Comparison of ENCODE assay signal across 16 cellular contexts in genomic region chr1:19472174-19472573, GRCh38. TPM values are rescaled to one million over a fixed set of nuclear protein-coding genes. Genes with fewer than 3 reads are reported as not detected.
A peak's percentile ranks its signal among the peaks of the same experiment; 100 is the strongest.
DNase-seq lines count a peak whose midpoint lies in the region; ATAC-seq, FAIRE-seq and TF ChIP-seq lines count a peak whose summit lies in the region.
"Had no signal": no experiment of that assay in that cellular context is flagged by ENCODE, and none has a peak within 500 bp of the region (broad histone marks: within the 10 kb centered on the region; RNA-seq: fewer than 3 reads in every experiment).

No MANE protein-coding gene starts in this region.

- peak overlapping the region; percentile 82 for H3K27ac Mint-ChIP-seq in activated naive CD4-positive, alpha-beta T cell treated with anti-CD3 and anti-CD28 coated beads, Interleukin-2, amount 10 ng/mL, durations not matched to agents 7 days and 5 days
- H3K27ac Mint-ChIP-seq in WTC11 (peak overlapping the region; percentile 16), type B pancreatic cell (peak overlapping the region; percentile 44)

- H3K4me2 ChIP-seq in HepG2 (ENCODE audit: low read depth, low read length), result no peak overlapping the region
- no peak overlapping the region for H3K4me2 ChIP-seq in neuronal stem cell (ENCODE audit: insufficient read depth, low read length, poor library complexity, severe bottlenecking)
- H3K4me2 ChIP-seq in mesenchymal stem cell (ENCODE audit: low read length, poor library complexity, severe bottlenecking), result no peak overlapping the region

- WGBS in HepG2 (ENCODE audit: low lambda C conversion rate), result 93% methylated on average over 5 of the region's 5 CpGs
- no CpG with 5 or more reads among the region's 5 CpGs for WGBS in neuronal stem cell (ENCODE audit: extremely low coverage in 2 of 2, insufficient read length in 2 of 2, insufficient replicate concordance in 1 of 2), 2 donors
- 91% methylated on average over 5 of the region's 5 CpGs for WGBS in mesenchymal stem cell

- H3K36me3 ChIP-seq in HepG2 (replicated peaks in 1 of 2; ENCODE audit: control insufficient read depth in 1 of 2, insufficient read depth in 2 of 2, low read length in 2 of 2) (peaks cover 7 to 28% of the 10 kb centered on the region in 2 experiments), neuronal stem cell (replicated peaks in 1 of 2; ENCODE audit: control insufficient read depth in 2 of 2, insufficient read depth in 2 of 2, low read length in 2 of 2) (peaks cover 3 to 63% of the 10 kb centered on the region in 2 donors), mesenchymal stem cell (ENCODE audit: control insufficient read depth in 1 of 2, insufficient read depth in 2 of 2, low read depth in 1 of 2, low read length in 2 of 2) (peaks cover 32 to 55% of the 10 kb centered on the region in 2 experiments)
- H3K36me3 ChIP-seq: BE2C, colonic mucosa had no signal

- H3K14ac ChIP-seq in neuronal stem cell (ENCODE audit: low read length), result no peak overlapping the region
- no peak overlapping the region for H3K14ac ChIP-seq in mesenchymal stem cell (ENCODE audit: low read length in 2 of 2)

- H3K79me2 ChIP-seq in HepG2 (ENCODE audit: insufficient read depth, low read length), result peaks cover 94% of the 10 kb centered on the region

- no peak for TF ChIP-seq RAD21 in HepG2 (CRISPR knock-in tag; IDR thresholded peaks at IDR 0.05)

- H2BK5ac ChIP-seq in neuronal stem cell (ENCODE audit: low read length) (no peak overlapping the region), mesenchymal stem cell (ENCODE audit: low read depth, low read length, poor library complexity, severe bottlenecking) (no peak overlapping the region)

- H4K91ac ChIP-seq in neuronal stem cell (ENCODE audit: low read depth, low read length, poor library complexity) (no peak overlapping the region), mesenchymal stem cell (ENCODE audit: low read length) (no peak overlapping the region)

- H3K4me3 ChIP-seq in HepG2 (replicated peaks in 1 of 3; ENCODE audit: insufficient read depth in 1 of 3, low read depth in 2 of 3, low read length in 3 of 3) (no peak overlapping the region), neuronal stem cell (ENCODE audit: low read length in 2 of 2) (peak overlapping the region in 1 of 2 donors; percentile 1), mesenchymal stem cell (ENCODE audit: insufficient read depth in 1 of 2, low read depth in 1 of 2, low read length in 2 of 2) (no peak overlapping the region)
- H3K4me3 ChIP-seq: colonic mucosa, lung had no signal

- no peak for TF ChIP-seq CTCF in WTC11 (IDR thresholded peaks at IDR 0.05)
- TF ChIP-seq CTCF in HepG2 (CRISPR knock-in tag; IDR thresholded peaks at IDR 0.05), result 0 out of 2 replicates have a peak, but pooled peaks have one; percentile 9
- TF ChIP-seq CTCF in type B pancreatic cell (conservative IDR thresholded peaks at IDR 0.05), result no peak

- H3K9me3 ChIP-seq in HepG2 (ENCODE audit: low read length), result no peaks in the 10 kb centered on the region
- H3K9me3 ChIP-seq in neuronal stem cell (replicated peaks in 1 of 2; ENCODE audit: control insufficient read depth in 2 of 2, insufficient read depth in 1 of 2, low read depth in 1 of 2, low read length in 2 of 2), result no peaks in the 10 kb centered on the region
- no peaks in the 10 kb centered on the region for H3K9me3 ChIP-seq in mesenchymal stem cell (ENCODE audit: control insufficient read depth, low read length)
- H3K9me3 ChIP-seq: BE2C, colonic mucosa had no signal

- H3K23ac ChIP-seq in neuronal stem cell (ENCODE audit: low read depth, low read length, poor library complexity) (no peak overlapping the region), mesenchymal stem cell (ENCODE audit: low read length in 2 of 2) (no peak overlapping the region)

- H3K9ac ChIP-seq in HepG2 (ENCODE audit: insufficient read depth, low read depth, low read length) (no peak overlapping the region), neuronal stem cell (ENCODE audit: low read depth, low read length, poor library complexity) (no peak overlapping the region), mesenchymal stem cell (ENCODE audit: low read length) (no peak overlapping the region)

- intact Hi-C loops in HepG2 (cut with micrococcal nuclease; ENCODE audit: unreplicated experiment), result no loop called here

- peaks cover 69% of the 10 kb centered on the region for H3K36me3 Mint-ChIP-seq in activated naive CD4-positive, alpha-beta T cell treated with anti-CD3 and anti-CD28 coated beads, Interleukin-2, amount 10 ng/mL, durations not matched to agents 7 days and 5 days
- H3K36me3 Mint-ChIP-seq in WTC11 (peaks cover 4% of the 10 kb centered on the region; the same call in 1 of the 2 replicates), type B pancreatic cell (peaks cover 11% of the 10 kb centered on the region)

- no TSS peak for BruUV-seq in HepG2 (replicated peaks; lab: Mats Ljungman, UMichigan)

- TF ChIP-seq EP300 in HepG2 (IDR thresholded peaks at IDR 0.05; ENCODE audit: low read depth in 2 of 2, low read length in 2 of 2) (no peak), HepG2 (CRISPR knock-in tag; IDR thresholded peaks at IDR 0.05; ENCODE audit: borderline replicate concordance) (no peak)

- no peak overlapping the region for H3K4ac ChIP-seq in neuronal stem cell (ENCODE audit: low read length)
- no peak overlapping the region for H3K4ac ChIP-seq in mesenchymal stem cell (ENCODE audit: low read depth in 1 of 2, low read length in 2 of 2)

- no peaks in the 10 kb centered on the region for H3K9me3 Mint-ChIP-seq in activated naive CD4-positive, alpha-beta T cell treated with anti-CD3 and anti-CD28 coated beads, Interleukin-2, amount 10 ng/mL, durations not matched to agents 7 days and 5 days
- no peaks in the 10 kb centered on the region for H3K9me3 Mint-ChIP-seq in WTC11
- H3K9me3 Mint-ChIP-seq in type B pancreatic cell, result no peaks in the 10 kb centered on the region

- peaks cover 97% of the 10 kb centered on the region for H3K4me1 Mint-ChIP-seq in activated naive CD4-positive, alpha-beta T cell treated with anti-CD3 and anti-CD28 coated beads, Interleukin-2, amount 10 ng/mL, durations not matched to agents 7 days and 5 days
- peaks cover 68% of the 10 kb centered on the region for H3K4me1 Mint-ChIP-seq in WTC11
- peaks cover 53% of the 10 kb centered on the region for H3K4me1 Mint-ChIP-seq in type B pancreatic cell (ENCODE audit: unreplicated experiment)

- H3K4me1 ChIP-seq in HepG2 (ENCODE audit: insufficient read depth, low read length) (peaks cover 40% of the 10 kb centered on the region), neuronal stem cell (ENCODE audit: control insufficient read depth in 2 of 2, insufficient read depth in 1 of 2, low read depth in 1 of 2, low read length in 2 of 2) (peaks cover 3 to 25% of the 10 kb centered on the region in 2 donors), mesenchymal stem cell (ENCODE audit: control insufficient read depth, insufficient read depth, low read depth, low read length) (peaks cover 38% of the 10 kb centered on the region)
- H3K4me1 ChIP-seq: BE2C had no signal

- H3K18ac ChIP-seq in neuronal stem cell (ENCODE audit: low read length) (no peak overlapping the region), mesenchymal stem cell (ENCODE audit: low read depth in 1 of 2, low read length in 2 of 2) (no peak overlapping the region)

- CTCF ChIA-PET in activated naive CD4-positive, alpha-beta T cell treated with anti-CD3 and anti-CD28 coated beads, Interleukin-2, amount 10 ng/mL, durations not matched to agents 7 days and 5 days (lab: Charles Lee), result interaction anchor here (0.6 to 1.7 kb wide), 3 partner anchors 9 to 182 kb away, joined by 3 to 8 read pairs (median 4); no protein-coding TSS in a partner anchor
- CTCF ChIA-PET in WTC11 (lab: Charles Lee) (interaction anchor here (0.7 to 2.0 kb wide), 5 partner anchors 10 to 182 kb away, joined by 3 to 8 read pairs (median 5); no protein-coding TSS in a partner anchor), HepG2 (lab: Yijun Ruan, JAX; ENCODE audit: low intra/inter-chr PET ratio, low total read pairs) (no interaction called here)

- POLR2A ChIA-PET in WTC11 (lab: Charles Lee), result interaction anchor here (1.0 to 1.3 kb wide), 2 partner anchors 10 to 39 kb away, joined by 3 to 8 read pairs; no protein-coding TSS in a partner anchor
- POLR2A ChIA-PET in HepG2 (lab: Yijun Ruan, JAX), result interaction anchor here (1.4 kb wide), 1 partner anchor 11 kb away, joined by 3 read pairs; no protein-coding TSS in a partner anchor

- FAIRE-seq in HepG2 (lab: Jason Lieb, UNC), result no peak

- H4K20me1 ChIP-seq in HepG2 (ENCODE audit: insufficient read depth, low read length), result peaks cover 64% of the 10 kb centered on the region

- H3K27ac ChIP-seq in HepG2 (ENCODE audit: extremely low read length, insufficient read depth, low read length), result no peak overlapping the region
- no peak overlapping the region for H3K27ac ChIP-seq in neuronal stem cell (replicated peaks; ENCODE audit: low read length)
- H3K27ac ChIP-seq in mesenchymal stem cell (ENCODE audit: low read length, poor library complexity, severe bottlenecking), result no peak overlapping the region
- H3K27ac ChIP-seq: colonic mucosa had no signal

- H3K27me3 ChIP-seq in HepG2 (ENCODE audit: control insufficient read depth in 1 of 2, insufficient read depth in 2 of 2, low read length in 2 of 2) (no peaks in the 10 kb centered on the region), neuronal stem cell (ENCODE audit: control insufficient read depth in 3 of 3, insufficient read depth in 3 of 3, low read depth in 1 of 3, low read length in 3 of 3) (no peaks in the 10 kb centered on the region), mesenchymal stem cell (ENCODE audit: control insufficient read depth in 1 of 2, insufficient read depth in 1 of 2, low read length in 2 of 2) (no peaks in the 10 kb centered on the region)
- H3K27me3 ChIP-seq: BE2C, colonic mucosa had no signal

- H2AK5ac ChIP-seq in neuronal stem cell (ENCODE audit: low read depth, low read length) (no peak overlapping the region), mesenchymal stem cell (ENCODE audit: low read length, severe bottlenecking) (no peak overlapping the region)

- in situ Hi-C loops in HepG2 (cut with HindIII; ENCODE audit: extremely low pct_ligation_motif_present, low pct_unique_long_range_greater_than_20kb), result no loop called here

- H3K4me3 Mint-ChIP-seq in activated naive CD4-positive, alpha-beta T cell treated with anti-CD3 and anti-CD28 coated beads, Interleukin-2, amount 10 ng/mL, durations not matched to agents 7 days and 5 days, result no peak overlapping the region
- no peak overlapping the region for H3K4me3 Mint-ChIP-seq in WTC11
- peak overlapping the region; percentile 46 for H3K4me3 Mint-ChIP-seq in type B pancreatic cell

- H2BK12ac ChIP-seq in neuronal stem cell (ENCODE audit: low read length) (no peak overlapping the region), mesenchymal stem cell (ENCODE audit: low read length in 2 of 2) (no peak overlapping the region)

- no peak for TF ChIP-seq POLR2A in HepG2 (IDR thresholded peaks at IDR 0.05; ENCODE audit: insufficient read depth in 1 of 2, low read depth in 2 of 2, low read length in 2 of 2)

- H3K79me1 ChIP-seq in neuronal stem cell (ENCODE audit: low read depth, low read length), result peaks cover 8% of the 10 kb centered on the region
- H3K79me1 ChIP-seq in mesenchymal stem cell (replicated peaks; ENCODE audit: low read length, poor library complexity, severe bottlenecking), result no peaks in the 10 kb centered on the region

- DNase-seq in activated naive CD4-positive, alpha-beta T cell treated with anti-CD3 and anti-CD28 coated beads, Interleukin-2, amount 10 ng/mL, durations not matched to agents 7 days and 5 days, result no peak
- no peak for DNase-seq in activated naive CD4-positive, alpha-beta T cell (lab: John Stamatoyannopoulos, UW)
- DNase-seq in WTC11 (ENCODE audit: low spot score) (no peak), HepG2 (ENCODE audit: low spot score) (no peak), type B pancreatic cell (ENCODE audit: extremely low spot score, unreplicated experiment) (no peak), neuronal stem cell (ENCODE audit: low spot score) (no peak), mesenchymal stem cell (no peak)
- DNase-seq: activated CD4-positive, alpha-beta T cell treated with anti-CD3 and anti-CD28 coated beads, Interleukin-2, amount 50 U/mL, for 4 hours; BE2C; colonic mucosa; NCI-H2171 treated with DMSO at 0.1 percent for 48 hours; stimulated activated CD4-positive, alpha-beta T cell treated with anti-CD3 and anti-CD28 coated beads, Interleukin-1b, Interleukin-23, amount 100 ng/mL, for 48 hours; SW 1271 had no signal

- H2BK120ac ChIP-seq in neuronal stem cell (ENCODE audit: low read depth, low read length) (no peak overlapping the region), mesenchymal stem cell (ENCODE audit: low read depth, low read length) (no peak overlapping the region)

- no peak for ATAC-seq in WTC11
- no peak for ATAC-seq in HepG2
- no peak for ATAC-seq in GM21723 (IDR thresholded peaks at IDR 0.05; ENCODE audit: unreplicated experiment)
- ATAC-seq: HCT116 had no signal

- H2BK15ac ChIP-seq in neuronal stem cell (ENCODE audit: low read length), result no peak overlapping the region
- no peak overlapping the region for H2BK15ac ChIP-seq in mesenchymal stem cell (ENCODE audit: low read depth, poor library complexity, severe bottlenecking)

- H2AFZ ChIP-seq in HepG2 (ENCODE audit: low read length) (no peak overlapping the region), neuronal stem cell (ENCODE audit: low read length) (no peak overlapping the region), mesenchymal stem cell (ENCODE audit: low read depth, low read length) (no peak overlapping the region)

- no peaks in the 10 kb centered on the region for H3K27me3 Mint-ChIP-seq in activated naive CD4-positive, alpha-beta T cell treated with anti-CD3 and anti-CD28 coated beads, Interleukin-2, amount 10 ng/mL, durations not matched to agents 7 days and 5 days
- no peaks in the 10 kb centered on the region for H3K27me3 Mint-ChIP-seq in WTC11 (ENCODE audit: low read depth)
- no peaks in the 10 kb centered on the region for H3K27me3 Mint-ChIP-seq in type B pancreatic cell

- H4K8ac ChIP-seq in neuronal stem cell (ENCODE audit: low read depth, low read length) (no peak overlapping the region), mesenchymal stem cell (ENCODE audit: low read length) (no peak overlapping the region)

RNA-seq across cellular contexts. Expression of gene CAPZB, which starts 13.2 kb away (rescaled TPM):
- total RNA-seq in WTC11 (2021) (348 to 380 TPM (median 363 TPM) in 3 replicates), HepG2 (2016; rRNA removed; fragmentation: Illumina TruSeq; extraction: Trizol) (58.9 and 84.1 TPM in 2 replicates), type B pancreatic cell (ENCODE audit: low replicate concordance) (264 and 286 TPM in 2 replicates)
- 24.5 and 25.6 TPM in 2 replicates for total RNA-seq in HepG2 (2016; cell fraction: cytosol; rRNA removed; fragmentation: Illumina TruSeq; extraction: Trizol; ENCODE audit: low read depth)
- total RNA-seq in HepG2 (2016; cell fraction: insoluble cytoplasmic fraction; rRNA removed; fragmentation: Illumina TruSeq; extraction: Trizol), result 61.9 and 68.4 TPM in 2 replicates
- 41.5 and 44.2 TPM in 2 replicates for total RNA-seq in HepG2 (2016; cell fraction: membrane; rRNA removed; fragmentation: Illumina TruSeq; extraction: Trizol)
- 33.6 and 37.1 TPM in 2 replicates for total RNA-seq in HepG2 (2016; cell fraction: nucleus; rRNA removed; fragmentation: Illumina TruSeq; extraction: Trizol)
- polyA plus RNA-seq in HepG2 (2011; rRNA removed), result 68.8 and 76.9 TPM in 2 replicates
- 107 and 113 TPM in 2 replicates for polyA plus RNA-seq in HepG2 (2011; cell fraction: cytosol; rRNA removed)
- 34.6 and 35.9 TPM in 2 replicates for polyA plus RNA-seq in HepG2 (2011; cell fraction: nucleus; rRNA removed)
- polyA plus RNA-seq in HepG2 (2012), result 142 and 153 TPM in 2 replicates
- 87.3 and 97.7 TPM in 2 replicates for polyA plus RNA-seq in HepG2 (2016; cell fraction: cytosol; fragmentation: Illumina TruSeq; extraction: Trizol; ENCODE audit: low read depth)
- polyA plus RNA-seq in HepG2 (2016; cell fraction: insoluble cytoplasmic fraction; fragmentation: Illumina TruSeq; extraction: Trizol; ENCODE audit: low read depth), result 211 and 248 TPM in 2 replicates
- 103 and 116 TPM in 2 replicates for polyA plus RNA-seq in HepG2 (2016; cell fraction: membrane; fragmentation: Illumina TruSeq; extraction: Trizol; ENCODE audit: low read depth)
- 131 and 139 TPM in 2 replicates for polyA plus RNA-seq in HepG2 (2016; cell fraction: nucleus; fragmentation: Illumina TruSeq; extraction: Trizol; ENCODE audit: insufficient read depth, low read depth)
- 37.1 and 54.9 TPM in 2 replicates for polyA minus RNA-seq in HepG2 (2011; rRNA and poly(A)+ RNA removed; ENCODE audit: low replicate concordance)
- polyA minus RNA-seq in HepG2 (2011; cell fraction: cytosol; rRNA and poly(A)+ RNA removed), result 49.6 and 56.8 TPM in 2 replicates
- polyA minus RNA-seq in HepG2 (2011; cell fraction: nucleus; rRNA and poly(A)+ RNA removed), result 19.3 and 21.5 TPM in 2 replicates
- polyA plus RNA-seq in neuronal stem cell (2013, experiment 1 of 2), result 295 TPM
- polyA plus RNA-seq in neuronal stem cell (2013, experiment 2 of 2), result 299 TPM
- 431 TPM for polyA plus RNA-seq in mesenchymal stem cell (2013, experiment 1 of 2)
- polyA plus RNA-seq in mesenchymal stem cell (2013, experiment 2 of 2), result 426 TPM

Comparison
In these comparisons a context has a peak if more than half of its experiments do, and no peak if none do; other contexts are left out.
1. H3K27ac Mint-ChIP-seq: peak in every context shown above with its lines; median percentile 82 in activated naive CD4-positive, alpha-beta T cell treated with anti-CD3 and anti-CD28 coated beads, Interleukin-2, amount 10 ng/mL, durations not matched to agents 7 days and 5 days; 44 in type B pancreatic cell; 16 in WTC11.